In the genomic region with DNA sequence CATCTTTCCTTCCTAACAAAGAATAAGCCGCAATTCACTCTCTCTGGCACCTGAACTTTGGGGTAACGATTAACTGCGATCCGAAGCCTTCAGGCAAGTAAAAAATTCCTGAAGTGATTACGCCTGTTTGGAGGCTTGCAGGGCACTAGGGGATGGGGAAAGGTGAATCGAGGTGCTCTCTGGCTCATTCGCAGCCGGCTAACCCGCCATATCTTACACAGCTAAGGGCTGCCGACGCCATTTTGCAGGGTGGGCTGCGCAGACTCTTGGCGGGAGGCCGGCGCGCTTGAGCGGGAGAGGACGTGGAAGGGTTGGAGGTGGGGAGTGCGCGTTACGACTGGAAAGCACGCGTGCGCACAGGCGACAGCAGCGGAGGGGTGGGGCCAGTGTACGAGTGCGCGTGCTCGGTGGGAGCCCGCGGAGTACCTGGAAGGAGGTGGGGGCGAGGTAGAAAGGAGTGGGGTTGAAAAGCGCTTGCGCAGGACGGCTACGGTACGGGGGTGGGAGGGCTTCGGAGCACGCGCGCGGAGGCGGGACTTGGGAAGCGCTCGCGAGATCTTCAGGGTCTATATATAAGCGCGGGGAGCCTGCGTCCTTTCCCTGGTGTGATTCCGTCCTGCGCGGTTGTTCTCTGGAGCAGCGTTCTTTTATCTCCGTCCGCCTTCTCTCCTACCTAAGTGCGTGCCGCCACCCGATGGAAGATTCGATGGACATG, we compare ENCODE assay signal across 1 cellular context.
TF ChIP-seq lines count a peak whose summit lies in the region.

A gene with protein sequence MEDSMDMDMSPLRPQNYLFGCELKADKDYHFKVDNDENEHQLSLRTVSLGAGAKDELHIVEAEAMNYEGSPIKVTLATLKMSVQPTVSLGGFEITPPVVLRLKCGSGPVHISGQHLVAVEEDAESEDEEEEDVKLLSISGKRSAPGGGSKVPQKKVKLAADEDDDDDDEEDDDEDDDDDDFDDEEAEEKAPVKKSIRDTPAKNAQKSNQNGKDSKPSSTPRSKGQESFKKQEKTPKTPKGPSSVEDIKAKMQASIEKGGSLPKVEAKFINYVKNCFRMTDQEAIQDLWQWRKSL (plus strand): TSS at position 595 of the 715 bp plus-strand sequence. CDS start 100 bp downstream, at position 695.

TF ChIP-seq in K562, 482 proteins besides CTCF, POLR2A, EP300 and RAD21 (continued from another document):
- TF ChIP-seq, protein P1, sequence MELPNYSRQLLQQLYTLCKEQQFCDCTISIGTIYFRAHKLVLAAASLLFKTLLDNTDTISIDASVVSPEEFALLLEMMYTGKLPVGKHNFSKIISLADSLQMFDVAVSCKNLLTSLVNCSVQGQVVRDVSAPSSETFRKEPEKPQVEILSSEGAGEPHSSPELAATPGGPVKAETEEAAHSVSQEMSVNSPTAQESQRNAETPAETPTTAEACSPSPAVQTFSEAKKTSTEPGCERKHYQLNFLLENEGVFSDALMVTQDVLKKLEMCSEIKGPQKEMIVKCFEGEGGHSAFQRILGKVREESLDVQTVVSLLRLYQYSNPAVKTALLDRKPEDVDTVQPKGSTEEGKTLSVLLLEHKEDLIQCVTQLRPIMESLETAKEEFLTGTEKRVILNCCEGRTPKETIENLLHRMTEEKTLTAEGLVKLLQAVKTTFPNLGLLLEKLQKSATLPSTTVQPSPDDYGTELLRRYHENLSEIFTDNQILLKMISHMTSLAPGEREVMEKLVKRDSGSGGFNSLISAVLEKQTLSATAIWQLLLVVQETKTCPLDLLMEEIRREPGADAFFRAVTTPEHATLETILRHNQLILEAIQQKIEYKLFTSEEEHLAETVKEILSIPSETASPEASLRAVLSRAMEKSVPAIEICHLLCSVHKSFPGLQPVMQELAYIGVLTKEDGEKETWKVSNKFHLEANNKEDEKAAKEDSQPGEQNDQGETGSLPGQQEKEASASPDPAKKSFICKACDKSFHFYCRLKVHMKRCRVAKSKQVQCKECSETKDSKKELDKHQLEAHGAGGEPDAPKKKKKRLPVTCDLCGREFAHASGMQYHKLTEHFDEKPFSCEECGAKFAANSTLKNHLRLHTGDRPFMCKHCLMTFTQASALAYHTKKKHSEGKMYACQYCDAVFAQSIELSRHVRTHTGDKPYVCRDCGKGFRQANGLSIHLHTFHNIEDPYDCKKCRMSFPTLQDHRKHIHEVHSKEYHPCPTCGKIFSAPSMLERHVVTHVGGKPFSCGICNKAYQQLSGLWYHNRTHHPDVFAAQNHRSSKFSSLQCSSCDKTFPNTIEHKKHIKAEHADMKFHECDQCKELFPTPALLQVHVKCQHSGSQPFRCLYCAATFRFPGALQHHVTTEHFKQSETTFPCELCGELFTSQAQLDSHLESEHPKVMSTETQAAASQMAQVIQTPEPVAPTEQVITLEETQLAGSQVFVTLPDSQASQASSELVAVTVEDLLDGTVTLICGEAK (IDR thresholded peaks at IDR 0.05): no peak; the same call in 1 of the 2 replicates
- TF ChIP-seq, protein P1 (CRISPR knock-in tag; IDR thresholded peaks at IDR 0.05): no peak
- TF ChIP-seq, protein P2, sequence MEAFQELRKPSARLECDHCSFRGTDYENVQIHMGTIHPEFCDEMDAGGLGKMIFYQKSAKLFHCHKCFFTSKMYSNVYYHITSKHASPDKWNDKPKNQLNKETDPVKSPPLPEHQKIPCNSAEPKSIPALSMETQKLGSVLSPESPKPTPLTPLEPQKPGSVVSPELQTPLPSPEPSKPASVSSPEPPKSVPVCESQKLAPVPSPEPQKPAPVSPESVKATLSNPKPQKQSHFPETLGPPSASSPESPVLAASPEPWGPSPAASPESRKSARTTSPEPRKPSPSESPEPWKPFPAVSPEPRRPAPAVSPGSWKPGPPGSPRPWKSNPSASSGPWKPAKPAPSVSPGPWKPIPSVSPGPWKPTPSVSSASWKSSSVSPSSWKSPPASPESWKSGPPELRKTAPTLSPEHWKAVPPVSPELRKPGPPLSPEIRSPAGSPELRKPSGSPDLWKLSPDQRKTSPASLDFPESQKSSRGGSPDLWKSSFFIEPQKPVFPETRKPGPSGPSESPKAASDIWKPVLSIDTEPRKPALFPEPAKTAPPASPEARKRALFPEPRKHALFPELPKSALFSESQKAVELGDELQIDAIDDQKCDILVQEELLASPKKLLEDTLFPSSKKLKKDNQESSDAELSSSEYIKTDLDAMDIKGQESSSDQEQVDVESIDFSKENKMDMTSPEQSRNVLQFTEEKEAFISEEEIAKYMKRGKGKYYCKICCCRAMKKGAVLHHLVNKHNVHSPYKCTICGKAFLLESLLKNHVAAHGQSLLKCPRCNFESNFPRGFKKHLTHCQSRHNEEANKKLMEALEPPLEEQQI (IDR thresholded peaks at IDR 0.05): no peak
- TF ChIP-seq CCNT2 (IDR thresholded peaks at IDR 0.05; ENCODE audit: borderline replicate concordance, extremely low read depth, insufficient read length, low read depth, low read length): no peak
- no peak for TF ChIP-seq STAT5B (CRISPR knock-in tag; IDR thresholded peaks at IDR 0.05)
- TF ChIP-seq, protein P3, sequence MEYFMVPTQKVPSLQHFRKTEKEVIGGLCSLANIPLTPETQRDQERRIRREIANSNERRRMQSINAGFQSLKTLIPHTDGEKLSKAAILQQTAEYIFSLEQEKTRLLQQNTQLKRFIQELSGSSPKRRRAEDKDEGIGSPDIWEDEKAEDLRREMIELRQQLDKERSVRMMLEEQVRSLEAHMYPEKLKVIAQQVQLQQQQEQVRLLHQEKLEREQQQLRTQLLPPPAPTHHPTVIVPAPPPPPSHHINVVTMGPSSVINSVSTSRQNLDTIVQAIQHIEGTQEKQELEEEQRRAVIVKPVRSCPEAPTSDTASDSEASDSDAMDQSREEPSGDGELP (CRISPR knock-in tag; IDR thresholded peaks at IDR 0.05; ENCODE audit: borderline replicate concordance): peak; percentile 80; the same call in 1 of the 2 replicates
- peak; percentile 20; the same call in 1 of the 2 replicates for TF ChIP-seq ZNF24 (IDR thresholded peaks at IDR 0.05)
- TF ChIP-seq, protein P4, sequence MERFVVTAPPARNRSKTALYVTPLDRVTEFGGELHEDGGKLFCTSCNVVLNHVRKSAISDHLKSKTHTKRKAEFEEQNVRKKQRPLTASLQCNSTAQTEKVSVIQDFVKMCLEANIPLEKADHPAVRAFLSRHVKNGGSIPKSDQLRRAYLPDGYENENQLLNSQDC (CRISPR knock-in tag; IDR thresholded peaks at IDR 0.05): no peak
- TF ChIP-seq PCBP1 (IDR thresholded peaks at IDR 0.05; ENCODE audit: low read depth, low read length, poor library complexity, severe bottlenecking): no peak
- no peak for TF ChIP-seq TOE1 (IDR thresholded peaks at IDR 0.05; ENCODE audit: borderline replicate concordance)
- TF ChIP-seq TOE1 (CRISPR knock-in tag; IDR thresholded peaks at IDR 0.05; ENCODE audit: borderline replicate concordance, low read depth): no peak
- no peak for TF ChIP-seq RBM17 (IDR thresholded peaks at IDR 0.05; ENCODE audit: borderline replicate concordance, low read depth, low read length)
- peak; percentile 72 for TF ChIP-seq GABPB1 (CRISPR knock-in tag; IDR thresholded peaks at IDR 0.05)
- no peak for TF ChIP-seq TARDBP (IDR thresholded peaks at IDR 0.05)
- no peak for TF ChIP-seq EHMT2 (IDR thresholded peaks at IDR 0.05)
- TF ChIP-seq, protein P5, sequence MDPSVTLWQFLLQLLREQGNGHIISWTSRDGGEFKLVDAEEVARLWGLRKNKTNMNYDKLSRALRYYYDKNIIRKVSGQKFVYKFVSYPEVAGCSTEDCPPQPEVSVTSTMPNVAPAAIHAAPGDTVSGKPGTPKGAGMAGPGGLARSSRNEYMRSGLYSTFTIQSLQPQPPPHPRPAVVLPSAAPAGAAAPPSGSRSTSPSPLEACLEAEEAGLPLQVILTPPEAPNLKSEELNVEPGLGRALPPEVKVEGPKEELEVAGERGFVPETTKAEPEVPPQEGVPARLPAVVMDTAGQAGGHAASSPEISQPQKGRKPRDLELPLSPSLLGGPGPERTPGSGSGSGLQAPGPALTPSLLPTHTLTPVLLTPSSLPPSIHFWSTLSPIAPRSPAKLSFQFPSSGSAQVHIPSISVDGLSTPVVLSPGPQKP (CRISPR knock-in tag; IDR thresholded peaks at IDR 0.05): no peak
- TF ChIP-seq ZNF124 (CRISPR knock-in tag; IDR thresholded peaks at IDR 0.05): no peak
- TF ChIP-seq POLR2AphosphoS2 (IDR thresholded peaks at IDR 0.05; ENCODE audit: low read length): peak; percentile 80; the same call in 1 of the 2 replicates
- no peak for TF ChIP-seq NR4A1 (CRISPR knock-in tag; IDR thresholded peaks at IDR 0.05)
- 0 out of 2 replicates have a peak, but pooled peaks have one; percentile 41 for TF ChIP-seq NR4A1 (tag; IDR thresholded peaks at IDR 0.05)
- peak; percentile 98 for TF ChIP-seq POLR2H (tag; IDR thresholded peaks at IDR 0.05; ENCODE audit: low read depth)
- TF ChIP-seq, protein P6, sequence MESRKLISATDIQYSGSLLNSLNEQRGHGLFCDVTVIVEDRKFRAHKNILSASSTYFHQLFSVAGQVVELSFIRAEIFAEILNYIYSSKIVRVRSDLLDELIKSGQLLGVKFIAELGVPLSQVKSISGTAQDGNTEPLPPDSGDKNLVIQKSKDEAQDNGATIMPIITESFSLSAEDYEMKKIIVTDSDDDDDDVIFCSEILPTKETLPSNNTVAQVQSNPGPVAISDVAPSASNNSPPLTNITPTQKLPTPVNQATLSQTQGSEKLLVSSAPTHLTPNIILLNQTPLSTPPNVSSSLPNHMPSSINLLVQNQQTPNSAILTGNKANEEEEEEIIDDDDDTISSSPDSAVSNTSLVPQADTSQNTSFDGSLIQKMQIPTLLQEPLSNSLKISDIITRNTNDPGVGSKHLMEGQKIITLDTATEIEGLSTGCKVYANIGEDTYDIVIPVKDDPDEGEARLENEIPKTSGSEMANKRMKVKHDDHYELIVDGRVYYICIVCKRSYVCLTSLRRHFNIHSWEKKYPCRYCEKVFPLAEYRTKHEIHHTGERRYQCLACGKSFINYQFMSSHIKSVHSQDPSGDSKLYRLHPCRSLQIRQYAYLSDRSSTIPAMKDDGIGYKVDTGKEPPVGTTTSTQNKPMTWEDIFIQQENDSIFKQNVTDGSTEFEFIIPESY (CRISPR knock-in tag; IDR thresholded peaks at IDR 0.05): peak; percentile 65; the same call in 1 of the 2 replicates
- TF ChIP-seq SLC30A9 (CRISPR knock-in tag; IDR thresholded peaks at IDR 0.05): no peak
- no peak for TF ChIP-seq HEY1 (CRISPR knock-in tag; IDR thresholded peaks at IDR 0.05; ENCODE audit: borderline replicate concordance)
- no peak for TF ChIP-seq FUS (optimal IDR thresholded peaks at IDR 0.05; ENCODE audit: low read depth, low read length)
- no peak for TF ChIP-seq CBX2 (IDR thresholded peaks at IDR 0.05; ENCODE audit: insufficient read depth, low read length, poor library complexity, severe bottlenecking)
- no peak for TF ChIP-seq RBM15 (IDR thresholded peaks at IDR 0.05; ENCODE audit: insufficient read depth, low read length)
- TF ChIP-seq ZNF830 (CRISPR knock-in tag; IDR thresholded peaks at IDR 0.05): no peak
- no peak for TF ChIP-seq CCAR2 (IDR thresholded peaks at IDR 0.05; ENCODE audit: low read depth, low read length)
- TF ChIP-seq SETDB1 (IDR thresholded peaks at IDR 0.05; ENCODE audit: low read length): peak; percentile 90
- no peak for TF ChIP-seq NFIX (CRISPR knock-in tag; IDR thresholded peaks at IDR 0.05; ENCODE audit: low read depth)
- peak; percentile 56 for TF ChIP-seq ZFX (CRISPR knock-in tag; IDR thresholded peaks at IDR 0.05)
- peak; percentile 21; the same call in 1 of the 2 replicates for TF ChIP-seq MEF2A (IDR thresholded peaks at IDR 0.05; ENCODE audit: control insufficient read depth, low read depth, low read length)
- no peak for TF ChIP-seq HDAC6 (IDR thresholded peaks at IDR 0.05; ENCODE audit: low read depth, low read length)
- TF ChIP-seq PTTG1 (tag; IDR thresholded peaks at IDR 0.05; ENCODE audit: low read depth): no peak
- TF ChIP-seq KDM4B (IDR thresholded peaks at IDR 0.05; ENCODE audit: borderline replicate concordance in 2 of 2, low read depth in 1 of 2): no peak
- no peak for TF ChIP-seq TBP (optimal IDR thresholded peaks at IDR 0.05; ENCODE audit: low read depth, low read length)
- peak; percentile 83 for TF ChIP-seq PML (IDR thresholded peaks at IDR 0.05; ENCODE audit: low read length)
- no peak for TF ChIP-seq NR1H2 (CRISPR knock-in tag; IDR thresholded peaks at IDR 0.05)
- peak; percentile 95 for TF ChIP-seq CHD2 (IDR thresholded peaks at IDR 0.05; ENCODE audit: low read depth, low read length)
- peak in 1 of 2 experiments; percentile 91; a peak in 1 of 4 replicates for TF ChIP-seq FOXA3 (CRISPR knock-in tag; conservative IDR thresholded peaks at IDR 0.05 in 1 of 2, IDR thresholded peaks at IDR 0.05 in 1 of 2)
- TF ChIP-seq SRSF9 (IDR thresholded peaks at IDR 0.05; ENCODE audit: borderline replicate concordance, low read depth, low read length): no peak
- TF ChIP-seq FOXM1 (IDR thresholded peaks at IDR 0.05; ENCODE audit: low read depth): no peak
- no peak for TF ChIP-seq FOXM1 (CRISPR knock-in tag; IDR thresholded peaks at IDR 0.05; ENCODE audit: low read depth)
- TF ChIP-seq MYBL2 (IDR thresholded peaks at IDR 0.05; ENCODE audit: low read depth): no peak
- TF ChIP-seq MYBL2 (CRISPR knock-in tag; IDR thresholded peaks at IDR 0.05; ENCODE audit: borderline replicate concordance): no peak
- peak; percentile 92 for TF ChIP-seq RB1 (IDR thresholded peaks at IDR 0.05; ENCODE audit: low read depth)
- TF ChIP-seq ZNF76 (CRISPR knock-in tag; IDR thresholded peaks at IDR 0.05; ENCODE audit: borderline replicate concordance): no peak
